Comparison of ENCODE assay signal across 8 cellular contexts in the genomic region with DNA sequence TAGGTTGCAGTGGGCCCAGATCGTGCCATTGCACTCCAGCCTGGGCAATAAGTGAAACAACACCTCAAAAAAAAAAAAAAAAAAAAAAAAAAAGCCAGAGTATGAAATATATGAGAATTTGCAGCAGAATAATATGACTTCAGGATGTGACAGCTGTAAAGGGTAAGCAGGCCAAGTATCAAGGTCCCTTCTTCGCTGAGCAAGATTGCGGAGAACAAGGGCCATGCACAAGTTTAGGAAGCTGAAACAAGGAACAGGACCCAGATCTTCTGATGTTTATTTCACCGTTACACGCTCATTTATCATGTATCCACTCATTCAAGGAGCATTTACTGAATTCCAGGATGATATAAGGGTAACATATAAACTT. TPM values are rescaled to one million over a fixed set of nuclear protein-coding genes. Genes with fewer than 3 reads are reported as not detected.
DNase-seq lines count a peak whose midpoint lies in the region; ATAC-seq and TF ChIP-seq lines count a peak whose summit lies in the region.

No MANE protein-coding gene starts in this region.

- peak overlapping the region in 1 of 2 experiments; percentile 19 for H3K18ac ChIP-seq in mesenchymal stem cell (ENCODE audit: low read depth in 1 of 2, low read length in 2 of 2)

- H3K36me3 ChIP-seq in heart left ventricle (peaks cover 0 to 6% (median 0%) of the 10 kb centered on the region in 9 donors), mesenchymal stem cell (ENCODE audit: control insufficient read depth in 1 of 2, insufficient read depth in 2 of 2, low read depth in 1 of 2, low read length in 2 of 2) (peaks cover 3 to 7% of the 10 kb centered on the region in 2 experiments), vagina (no peaks in the 10 kb centered on the region)

- H4K91ac ChIP-seq in mesenchymal stem cell (ENCODE audit: low read length) = no peak overlapping the region

- in situ Hi-C loops in astrocyte of the cerebellum (cut with HindIII; ENCODE audit: low sequenced_read_pairs) = no loop called here

- H3K4ac ChIP-seq in mesenchymal stem cell (ENCODE audit: low read depth in 1 of 2, low read length in 2 of 2) = no peak overlapping the region

- no peak overlapping the region for H3K23ac ChIP-seq in mesenchymal stem cell (ENCODE audit: low read length in 2 of 2)

- no peak overlapping the region for H2AK5ac ChIP-seq in mesenchymal stem cell (ENCODE audit: low read length, severe bottlenecking)

- intact Hi-C loops in heart left ventricle (cut with DNase I) (loop anchor here in 4 of 10 donors (2.0 to 10.0 kb wide), 4 partner anchors 50 to 210 kb away; a partner anchor contains a TSS), cardiac septum (cut with DNase I) (loop anchor here (2.0 kb wide), 1 partner anchor 49 kb away; no protein-coding TSS in a partner anchor), vagina (cut with DNase I) (loop anchor here (10.0 kb wide), 1 partner anchor 53 kb away; a partner anchor contains a TSS)

- no peak overlapping the region for H2AFZ ChIP-seq in mesenchymal stem cell (ENCODE audit: low read depth, low read length)

- DNase-seq in heart left ventricle (no peak), cardiac septum (ENCODE audit: low spot score) (no peak), astrocyte of the cerebellum (ENCODE audit: low read depth) (no peak), mesenchymal stem cell (no peak), vagina (ENCODE audit: extremely low spot score in 2 of 2) (no peak), NCI-H1694 (lab: John Stamatoyannopoulos, UW) (no peak)

- H3K9ac ChIP-seq in mesenchymal stem cell (ENCODE audit: low read length) = peak overlapping the region; percentile 96

- no peak overlapping the region for H3K14ac ChIP-seq in mesenchymal stem cell (ENCODE audit: low read length in 2 of 2)

- H3K4me3 ChIP-seq in heart left ventricle (peak overlapping the region; percentile 76 to 98 (median 96)), astrocyte of the cerebellum (ENCODE audit: low read depth, low read length) (peak overlapping the region; percentile 90), mesenchymal stem cell (ENCODE audit: insufficient read depth in 1 of 2, low read depth in 1 of 2, low read length in 2 of 2) (peak overlapping the region in 1 of 2 experiments; percentile 89), vagina (peak overlapping the region; percentile 90 to 97)

- peaks cover 8 to 49% (median 36%) of the 10 kb centered on the region in 12 donors for H3K4me1 ChIP-seq in heart left ventricle
- H3K4me1 ChIP-seq in mesenchymal stem cell (ENCODE audit: control insufficient read depth, insufficient read depth, low read depth, low read length) = peaks cover 14% of the 10 kb centered on the region
- H3K4me1 ChIP-seq in vagina = peaks cover 46% of the 10 kb centered on the region

- peak overlapping the region; percentile 94 for H3K4me2 ChIP-seq in mesenchymal stem cell (ENCODE audit: low read length, poor library complexity, severe bottlenecking)

- no peak for TF ChIP-seq CTCF in heart left ventricle (IDR thresholded peaks at IDR 0.05)
- no peak for TF ChIP-seq CTCF in astrocyte of the cerebellum (IDR thresholded peaks at IDR 0.05; ENCODE audit: low read depth, low read length, missing control alignments)
- no peak for TF ChIP-seq CTCF in vagina (IDR thresholded peaks at IDR 0.05)

- TF ChIP-seq POLR2A in heart left ventricle (IDR thresholded peaks at IDR 0.05) (no peak), vagina (IDR thresholded peaks at IDR 0.05) (no peak)

- H3K9me3 ChIP-seq in heart left ventricle = no peaks in the 10 kb centered on the region
- no peaks in the 10 kb centered on the region for H3K9me3 ChIP-seq in mesenchymal stem cell (ENCODE audit: control insufficient read depth, low read length)
- H3K9me3 ChIP-seq in vagina = no peaks in the 10 kb centered on the region

- H3K27me3 ChIP-seq in heart left ventricle (no peaks in the 10 kb centered on the region), mesenchymal stem cell (ENCODE audit: control insufficient read depth in 1 of 2, insufficient read depth in 1 of 2, low read length in 2 of 2) (no peaks in the 10 kb centered on the region), vagina (no peaks in the 10 kb centered on the region)

- no peak overlapping the region for H4K8ac ChIP-seq in mesenchymal stem cell (ENCODE audit: low read length)

- H3K27ac ChIP-seq in heart left ventricle (peak overlapping the region in 11 of 12 donors; percentile 96 to 99 (median 98)), mesenchymal stem cell (ENCODE audit: low read length, poor library complexity, severe bottlenecking) (no peak overlapping the region), vagina (peak overlapping the region; percentile 97)

- H2BK12ac ChIP-seq in mesenchymal stem cell (ENCODE audit: low read length in 2 of 2) = no peak overlapping the region

- no peak overlapping the region for H2BK15ac ChIP-seq in mesenchymal stem cell (ENCODE audit: low read depth, poor library complexity, severe bottlenecking)

- peaks cover 21% of the 10 kb centered on the region for H3K79me1 ChIP-seq in mesenchymal stem cell (replicated peaks; ENCODE audit: low read length, poor library complexity, severe bottlenecking)

- H2BK120ac ChIP-seq in mesenchymal stem cell (ENCODE audit: low read depth, low read length) = no peak overlapping the region

- no peak overlapping the region for H2BK5ac ChIP-seq in mesenchymal stem cell (ENCODE audit: low read depth, low read length, poor library complexity, severe bottlenecking)

- 39 to 47% (median 41%) methylated on average over 5 of the region's 5 CpGs for WGBS in heart left ventricle, 4 donors
- whole genome bisulfite sequencing in mesenchymal stem cell = 75% methylated on average over 2 of the region's 5 CpGs

- ATAC-seq in heart left ventricle (no peak), HG02852 (IDR thresholded peaks at IDR 0.05; ENCODE audit: unreplicated experiment) (no peak), HG03135 (IDR thresholded peaks at IDR 0.05; ENCODE audit: unreplicated experiment) (no peak)

RNA-seq across cellular contexts. Expression of a gene that starts 0.7 kb away (rescaled TPM):
- total RNA-seq in heart left ventricle (10 to 100 TPM; 22.7 to 34.7 (median 24.9) TPM), cardiac septum (25.1 TPM), vagina (24.8 TPM)
- 10 to 100 TPM in 1 of 2 donors, 1 to 10 TPM in 1; 9.4 to 20.3 TPM for polyA plus RNA-seq in heart left ventricle
- 12.5 TPM for polyA plus RNA-seq in mesenchymal stem cell (2013, experiment 1 of 2)
- polyA plus RNA-seq in mesenchymal stem cell (2013, experiment 2 of 2) = 11.9 TPM

RNA-seq across cellular contexts. Expression of a gene that starts 34.3 kb away (rescaled TPM):
- total RNA-seq in heart left ventricle (10 to 100 TPM in 2 of 9 donors, 1 to 10 TPM in 7; 1.8 to 49.3 (median 3.7) TPM), cardiac septum (4.2 TPM), vagina (6.4 TPM)
- 1 to 10 TPM; 1.4 to 4.1 TPM for polyA plus RNA-seq in heart left ventricle
- polyA plus RNA-seq in mesenchymal stem cell (2013, experiment 1 of 2) = 7.6 TPM
- polyA plus RNA-seq in mesenchymal stem cell (2013, experiment 2 of 2) = 7.4 TPM

RNA-seq across cellular contexts. Expression of a gene that starts 50.2 kb away (rescaled TPM):
- total RNA-seq in heart left ventricle (10 to 100 TPM; 15.2 to 39.9 (median 19.2) TPM), cardiac septum (19.0 TPM), vagina (48.1 TPM)
- polyA plus RNA-seq in heart left ventricle = 10 to 100 TPM in 1 of 2 donors, 1 to 10 TPM in 1; 9.6 to 20.1 TPM
- polyA plus RNA-seq in mesenchymal stem cell (2013, experiment 1 of 2) = 14.4 TPM
- 14.2 TPM for polyA plus RNA-seq in mesenchymal stem cell (2013, experiment 2 of 2)
